15 cellular contexts compared by ENCODE assay signal in genomic region chr4:170666909-170667308, GRCh38.
DNase-seq lines count a peak whose midpoint lies in the region; ATAC-seq lines count a peak whose summit lies in the region.
"Had no signal": no experiment of that assay in that cellular context is flagged by ENCODE, and none has a peak within 500 bp of the region (broad histone marks: within the 10 kb centered on the region; RNA-seq: fewer than 3 reads in every experiment).

No MANE protein-coding gene starts in this region.

- H3K9me3 Mint-ChIP-seq in stimulated activated naive B cell treated with anti-CD40 and anti-IgM and Interleukin-4, amounts not matched to agents 10 μg/mL and 1 μg/mL and 100 μg/mL, for 72 hours: peaks cover 0 to 2% of the 10 kb centered on the region in 2 donors
- H3K9me3 Mint-ChIP-seq: H9; T-helper 2 cell treated with Interferon-gamma antibody and Interleukin-4, amounts not matched to agents 5 μg/mL and 100 μg/mL, for 36 hours had no signal

- no peak overlapping the region for H3K27ac Mint-ChIP-seq in stimulated activated naive B cell treated with anti-CD40 and anti-IgM and Interleukin-4, amounts not matched to agents 10 μg/mL and 1 μg/mL and 100 μg/mL, for 72 hours
- H3K27ac Mint-ChIP-seq: H9; T-helper 2 cell treated with Interferon-gamma antibody and Interleukin-4, amounts not matched to agents 5 μg/mL and 100 μg/mL, for 36 hours had no signal

- no peaks in the 10 kb centered on the region for H3K4me1 Mint-ChIP-seq in stimulated activated naive B cell treated with anti-CD40 and anti-IgM and Interleukin-4, amounts not matched to agents 10 μg/mL and 1 μg/mL and 100 μg/mL, for 72 hours

- no peaks in the 10 kb centered on the region for H3K27me3 Mint-ChIP-seq in stimulated activated naive B cell treated with anti-CD40 and anti-IgM and Interleukin-4, amounts not matched to agents 10 μg/mL and 1 μg/mL and 100 μg/mL, for 72 hours

- no peaks in the 10 kb centered on the region for H3K36me3 Mint-ChIP-seq in stimulated activated naive B cell treated with anti-CD40 and anti-IgM and Interleukin-4, amounts not matched to agents 10 μg/mL and 1 μg/mL and 100 μg/mL, for 72 hours

- peak; percentile 41 for DNase-seq in MV-4-11 (lab: John Stamatoyannopoulos, UW)
- DNase-seq in stimulated activated naive B cell treated with anti-CD40 and anti-IgM and Interleukin-4, amounts not matched to agents 10 μg/mL and 1 μg/mL and 100 μg/mL, for 72 hours: no peak
- no peak for DNase-seq in NOMO-1 (lab: John Stamatoyannopoulos, UW; ENCODE audit: unreplicated experiment in 2 of 2)
- DNase-seq in SHP77 (lab: John Stamatoyannopoulos, UW): no peak
- DNase-seq: COR-L47, GF-D8, H9, NCI-H1092 treated with DMSO at 0.1 percent for 48 hours, NCI-H2227 treated with DMSO at 0.1 percent for 48 hours, NCI-H524, PC-3 had no signal

- ATAC-seq in GM18870 (IDR thresholded peaks at IDR 0.05; ENCODE audit: unreplicated experiment): peak; percentile 51
- peak; percentile 78 for ATAC-seq in HG02588 (IDR thresholded peaks at IDR 0.05; ENCODE audit: unreplicated experiment)
- peak; percentile 60 to 81 for ATAC-seq in stimulated activated naive B cell treated with anti-CD40 and anti-IgM and Interleukin-4, amounts not matched to agents 10 μg/mL and 1 μg/mL and 100 μg/mL, for 72 hours (replicated peaks)
- no peak for ATAC-seq in GM19395 (IDR thresholded peaks at IDR 0.05; ENCODE audit: unreplicated experiment)
- ATAC-seq: PC-3 had no signal

- no peak overlapping the region for H3K4me3 Mint-ChIP-seq in stimulated activated naive B cell treated with anti-CD40 and anti-IgM and Interleukin-4, amounts not matched to agents 10 μg/mL and 1 μg/mL and 100 μg/mL, for 72 hours
- H3K4me3 Mint-ChIP-seq: H9; T-helper 2 cell treated with Interferon-gamma antibody and Interleukin-4, amounts not matched to agents 5 μg/mL and 100 μg/mL, for 36 hours had no signal
